In the genomic region with DNA sequence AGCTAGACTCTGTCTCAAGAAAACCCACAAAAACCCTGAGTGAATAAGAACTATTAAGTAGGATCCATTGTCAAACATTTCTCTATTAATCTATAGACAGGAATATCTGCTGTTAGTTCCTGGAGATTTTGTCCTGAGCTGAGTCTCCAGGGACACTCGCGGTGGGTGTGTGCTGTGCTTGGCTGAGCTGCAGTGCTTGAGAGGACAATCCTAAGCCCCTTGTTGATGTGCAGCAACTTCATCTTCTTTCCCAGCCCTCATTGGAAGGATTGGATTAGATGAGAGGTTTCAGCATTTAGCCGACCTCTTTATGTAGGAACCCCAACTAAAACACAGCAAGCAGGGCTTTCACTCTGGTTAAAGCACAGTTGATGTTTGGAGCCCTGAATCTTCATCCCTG, we compare ENCODE assay signal across 20 cellular contexts.
"Had no signal": no experiment of that assay in that cellular context is flagged by ENCODE, and none has a peak within 500 bp of the region (broad histone marks: within the 10 kb centered on the region; RNA-seq: fewer than 3 reads in every experiment).

No MANE protein-coding gene starts in this region.

- H3K4me3 Mint-ChIP-seq: activated naive CD4-positive, alpha-beta T cell treated with anti-CD3 and anti-CD28 coated beads, Interleukin-2, amount 50 U/mL, for 24 hours; activated T-cell treated with anti-CD3 and anti-CD28 coated beads, Interleukin-2, amount 50 U/mL, for 72 hours; dendritic cell treated with granulocyte-macrophage colony-stimulating factor and Interleukin-4, amounts not matched to agents 40 ng/mL and 50 ng/mL, for 4 days; natural killer cell had no signal

- H3K27ac ChIP-seq: lower lobe of right lung, upper lobe of left lung had no signal

- H3K9me3 Mint-ChIP-seq: activated naive CD4-positive, alpha-beta T cell treated with anti-CD3 and anti-CD28 coated beads, Interleukin-2, amount 50 U/mL, for 24 hours; activated T-cell treated with anti-CD3 and anti-CD28 coated beads, Interleukin-2, amount 50 U/mL, for 72 hours; dendritic cell treated with granulocyte-macrophage colony-stimulating factor and Interleukin-4, amounts not matched to agents 40 ng/mL and 50 ng/mL, for 4 days; natural killer cell had no signal

- H3K27me3 Mint-ChIP-seq: activated naive CD4-positive, alpha-beta T cell treated with anti-CD3 and anti-CD28 coated beads, Interleukin-2, amount 50 U/mL, for 24 hours; dendritic cell treated with granulocyte-macrophage colony-stimulating factor and Interleukin-4, amounts not matched to agents 40 ng/mL and 50 ng/mL, for 4 days had no signal

- ATAC-seq: activated T-cell treated with anti-CD3 and anti-CD28 coated beads, Interleukin-2, amount 50 U/mL, for 72 hours; esophagus mucosa; left cardiac atrium; lower lobe of right lung; natural killer cell; stimulated activated naive CD8-positive, alpha-beta T cell treated with anti-CD3 and anti-CD28 coated beads, Interleukin-15, Interleukin-2, amounts not matched to agents 100 U/mL and 50 U/mL, for 24 hours had no signal

- H3K27ac Mint-ChIP-seq: activated naive CD4-positive, alpha-beta T cell treated with anti-CD3 and anti-CD28 coated beads, Interleukin-2, amount 50 U/mL, for 24 hours; activated T-cell treated with anti-CD3 and anti-CD28 coated beads, Interleukin-2, amount 50 U/mL, for 72 hours; dendritic cell treated with granulocyte-macrophage colony-stimulating factor and Interleukin-4, amounts not matched to agents 40 ng/mL and 50 ng/mL, for 4 days; natural killer cell had no signal

- H3K4me3 ChIP-seq: lower lobe of right lung, upper lobe of left lung had no signal

- H3K27me3 ChIP-seq: upper lobe of left lung had no signal

- H3K36me3 Mint-ChIP-seq: natural killer cell had no signal

- H3K9me3 ChIP-seq: lower lobe of right lung, upper lobe of left lung had no signal

- DNase-seq: activated CD4-positive, alpha-beta T cell treated with anti-CD3 and anti-CD28 coated beads, Interleukin-2, amount 50 U/mL, for 1 hour; activated CD4-positive, CD25-positive, alpha-beta regulatory T cell treated with anti-CD3 and anti-CD28 coated beads, Interleukin-2, amount 50 U/mL, for 72 hours; activated CD8-positive, alpha-beta memory T cell treated with anti-CD3 and anti-CD28 coated beads, Interleukin-2, amount 50 U/mL, for 4 hours; activated gamma-delta T cell; activated T-cell treated with anti-CD3 and anti-CD28 coated beads, Interleukin-2, amount 50 U/mL, for 72 hours; cerebellar nuclear complex; effector CD8-positive, alpha-beta T cell; left cardiac atrium; lower lobe of right lung; natural killer cell; stimulated activated CD4-positive, alpha-beta T cell treated with anti-CD3 and anti-CD28 coated beads, Interleukin-2, amount 100 ng/mL, for 24 hours; stimulated activated naive CD8-positive, alpha-beta T cell treated with anti-CD3 and anti-CD28 coated beads, Interleukin-15, Interleukin-2, amounts not matched to agents 100 U/mL and 50 U/mL, for 24 hours; substantia nigra; T1000; upper lobe of left lung had no signal

- FAIRE-seq: astrocyte, bronchial epithelial cell had no signal
